Comparison of ENCODE assay signal across 9 cellular contexts in the genomic region with DNA sequence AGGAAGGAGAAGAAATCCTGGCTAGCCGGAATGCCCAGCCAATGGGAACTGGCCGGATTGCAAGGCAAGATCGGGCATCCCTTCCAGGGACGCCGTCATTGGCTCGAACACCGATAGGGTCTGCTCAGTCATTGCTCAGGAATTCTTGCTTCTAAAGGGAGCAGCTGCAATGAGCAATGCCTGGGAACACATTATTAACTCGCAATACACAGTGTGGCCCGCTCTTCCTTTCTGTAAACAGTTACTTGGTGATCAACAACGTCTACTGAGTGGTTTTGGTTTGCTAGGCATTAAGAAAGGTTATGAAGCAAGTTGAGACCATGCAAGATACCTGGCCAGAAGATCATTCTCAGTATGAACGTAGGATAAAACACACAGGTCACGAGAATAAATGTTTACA.
DNase-seq lines count a peak whose midpoint lies in the region; ATAC-seq and TF ChIP-seq lines count a peak whose summit lies in the region.
"Had no signal": no experiment of that assay in that cellular context is flagged by ENCODE, and none has a peak within 500 bp of the region (broad histone marks: within the 10 kb centered on the region; RNA-seq: fewer than 3 reads in every experiment).

No MANE protein-coding gene starts in this region.

- H3K4me1 Mint-ChIP-seq in H9, result peaks cover 17 to 31% of the 10 kb centered on the region in 2 experiments

- H3K4me3 Mint-ChIP-seq in H9, result no peak overlapping the region

- no peak for TF ChIP-seq POLR2A in transverse colon (IDR thresholded peaks at IDR 0.05)

- H3K23me2 ChIP-seq in H9 (ENCODE audit: insufficient read length, low read depth, low read length, poor library complexity, severe bottlenecking), result no peaks in the 10 kb centered on the region

- intact Hi-C loops in transverse colon (cut with DNase I; ENCODE audit: low total_unique reads), result no loop called here

- TF ChIP-seq CTCF in H9 (conservative IDR thresholded peaks at IDR 0.05), result no peak
- no peak for TF ChIP-seq CTCF in WI38 (IDR thresholded peaks at IDR 0.05; ENCODE audit: low read depth, low read length)
- TF ChIP-seq CTCF in right atrium auricular region (IDR thresholded peaks at IDR 0.05), result no peak
- TF ChIP-seq CTCF in transverse colon (IDR thresholded peaks at IDR 0.05), result no peak

- H3K18ac ChIP-seq in H9 (ENCODE audit: insufficient read length, low read depth, low read length), result no peak overlapping the region

- H3K27ac Mint-ChIP-seq in H9, result no peak overlapping the region

- H2AFZ ChIP-seq in H9 (ENCODE audit: low read length), result no peak overlapping the region

- no peak overlapping the region for H2BK20ac ChIP-seq in H9 (ENCODE audit: low read depth, low read length, poor library complexity, severe bottlenecking)

- no peaks in the 10 kb centered on the region; the same call in 1 of the 2 replicates for H3K4me1 ChIP-seq in H9 (ENCODE audit: insufficient read depth, low read length)
- H3K4me1 ChIP-seq in right atrium auricular region, result peaks cover 0 to 7% of the 10 kb centered on the region in 2 donors
- H3K4me1 ChIP-seq in transverse colon, result peaks cover 8 to 50% (median 23%) of the 10 kb centered on the region in 4 donors

- DNase-seq in 8988T (peak; percentile 34), H9 (peak; percentile 49), right atrium auricular region (ENCODE audit: low spot score) (peak; percentile 82), transverse colon (peak; percentile 42)
- DNase-seq in stimulated activated CD4-positive, alpha-beta T cell treated with anti-CD3 and anti-CD28 coated beads, Interleukin-2, amount 100 ng/mL, for 48 hours, result no peak

- H2AK5ac ChIP-seq in H9 (ENCODE audit: insufficient read length, low read length), result no peak overlapping the region

- H3K9me3 Mint-ChIP-seq in H9, result no peaks in the 10 kb centered on the region

- H3K27me3 ChIP-seq in H9 (ENCODE audit: insufficient read depth, low read length) (no peaks in the 10 kb centered on the region), right atrium auricular region (no peaks in the 10 kb centered on the region), transverse colon (no peaks in the 10 kb centered on the region)

- no peaks in the 10 kb centered on the region for H4K20me1 ChIP-seq in H9 (ENCODE audit: control insufficient read depth, insufficient read depth, insufficient read length)

- no peak overlapping the region for H2BK12ac ChIP-seq in H9 (ENCODE audit: insufficient read length, low read depth, low read length)

- no peak overlapping the region for H3K56ac ChIP-seq in H9 (ENCODE audit: insufficient read length, low read depth, low read length)

- H2BK15ac ChIP-seq in H9 (ENCODE audit: low read depth, low read length), result no peak overlapping the region

- H3K79me1 ChIP-seq in H9 (ENCODE audit: insufficient read depth, low read depth, low read length, poor library complexity, severe bottlenecking), result no peaks in the 10 kb centered on the region

- H3K36me3 ChIP-seq in right atrium auricular region, result no peaks in the 10 kb centered on the region
- H3K36me3 ChIP-seq in transverse colon, result no peaks in the 10 kb centered on the region

- H2BK5ac ChIP-seq in H9 (ENCODE audit: insufficient read length, low read length), result no peak overlapping the region

- H3K79me2 ChIP-seq in H9 (ENCODE audit: insufficient read depth, low read length), result no peaks in the 10 kb centered on the region

- in situ Hi-C loops in transverse colon (cut with MboI; ENCODE audit: low pct_ligation_motif_present in 1 of 4, low pct_unique_long_range_greater_than_20kb in 1 of 4, low sequenced_read_pairs in 3 of 4), result loop anchor here in 1 of 4 donors (10.0 kb wide), 1 partner anchor 165 kb away; a partner anchor contains a TSS

- no peak overlapping the region for H3K27ac ChIP-seq in H9 (ENCODE audit: insufficient read length, low read depth, low read length)
- peak overlapping the region; percentile 26 for H3K27ac ChIP-seq in right atrium auricular region
- peak overlapping the region; percentile 57 to 69 (median 62) for H3K27ac ChIP-seq in transverse colon

- no peak overlapping the region for H4K8ac ChIP-seq in H9 (replicated peaks; ENCODE audit: insufficient read length, low read depth, low read length)

- H3K4me3 ChIP-seq in WI38 (ENCODE audit: low read depth, low read length) (peak overlapping the region; percentile 32; the same call in 1 of the 2 replicates), right atrium auricular region (no peak overlapping the region), transverse colon (peak overlapping the region in 1 of 4 donors; percentile 2)

- no peak for TF ChIP-seq EP300 in transverse colon (IDR thresholded peaks at IDR 0.05; ENCODE audit: low read depth)

- WGBS in H9 (ENCODE audit: extremely low coverage, insufficient read length, low lambda C conversion rate), result no CpG with 5 or more reads among the region's 12 CpGs
- 67% methylated on average over 12 of the region's 12 CpGs; no CpG with 5 or more reads in 1 of the 2 donors for WGBS in transverse colon (ENCODE audit: low coverage in 1 of 2), 2 donors

- H3K4me2 ChIP-seq in H9 (ENCODE audit: insufficient read depth, insufficient read length, low read length), result no peak overlapping the region

- no peaks in the 10 kb centered on the region for H3K36me3 Mint-ChIP-seq in H9 (ENCODE audit: insufficient read depth in 1 of 3, low read depth in 3 of 3)
- H3K36me3 Mint-ChIP-seq: activated naive CD4-positive, alpha-beta T cell treated with anti-CD3 and anti-CD28 coated beads, Interleukin-2, amount 50 U/mL, for 72 hours had no signal

- no peak overlapping the region for H3K9ac ChIP-seq in H9 (ENCODE audit: extremely low read depth, insufficient read length, low read length)

- no peaks in the 10 kb centered on the region for H3K9me3 ChIP-seq in H9 (ENCODE audit: control insufficient read depth, low read depth, low read length)
- H3K9me3 ChIP-seq in right atrium auricular region, result no peaks in the 10 kb centered on the region
- no peaks in the 10 kb centered on the region for H3K9me3 ChIP-seq in transverse colon

- H2BK120ac ChIP-seq in H9 (ENCODE audit: low read depth, low read length, poor library complexity, severe bottlenecking), result no peak overlapping the region

- no peak for ATAC-seq in GM21390 (IDR thresholded peaks at IDR 0.05; ENCODE audit: unreplicated experiment)
- no peak for ATAC-seq in GM21515 (IDR thresholded peaks at IDR 0.05; ENCODE audit: unreplicated experiment)

- no peak overlapping the region for H3K14ac ChIP-seq in H9 (ENCODE audit: insufficient read depth, low read length)

- no peak overlapping the region for H3K4ac ChIP-seq in H9 (ENCODE audit: low read depth, low read length)

- H3T11ph ChIP-seq in H9 (ENCODE audit: low read length), result no peak overlapping the region

- no peak overlapping the region for H4K5ac ChIP-seq in H9 (ENCODE audit: insufficient read length, low read depth, low read length)

- no peak overlapping the region for H3K23ac ChIP-seq in H9 (ENCODE audit: insufficient read length, low read depth, low read length)

- no peak overlapping the region for H4K91ac ChIP-seq in H9 (ENCODE audit: insufficient read length, low read depth, low read length)

- no peaks in the 10 kb centered on the region for H3K27me3 Mint-ChIP-seq in H9 (ENCODE audit: low read depth)

Comparison
In these comparisons a context has a peak if more than half of its experiments do, and no peak if none do; other contexts are left out.
1. DNase-seq: peak in 8988T (single experiment), H9 (single experiment), right atrium auricular region (single experiment) and transverse colon (single experiment); none in stimulated activated CD4-positive, alpha-beta T cell treated with anti-CD3 and anti-CD28 coated beads, Interleukin-2, amount 100 ng/mL, for 48 hours (0 of 2).